In the genomic region with DNA sequence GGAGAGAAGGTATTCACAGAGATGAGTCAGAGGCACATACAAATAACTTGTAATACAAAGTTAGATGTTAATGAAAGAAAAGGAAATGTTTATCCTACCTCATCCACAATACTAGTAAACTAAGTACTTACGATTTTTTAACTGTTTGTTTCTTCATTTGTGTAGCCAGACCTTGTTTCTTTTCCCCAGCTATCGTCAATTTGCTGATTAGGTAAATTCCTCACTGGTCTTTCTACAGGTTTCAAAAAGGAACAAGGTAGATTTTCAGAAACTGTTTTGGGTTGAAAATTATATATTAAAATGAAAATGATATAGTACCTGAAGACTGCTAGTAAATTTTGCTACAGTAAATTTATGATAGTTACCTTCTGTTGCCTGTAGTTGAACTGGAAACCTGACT, we compare ENCODE assay signal across 1 cellular context.
TF ChIP-seq lines count a peak whose summit lies in the region.

No MANE protein-coding gene starts in this region.

TF ChIP-seq in HepG2, 621 proteins besides CTCF, POLR2A, EP300 and RAD21:
- TF ChIP-seq SCMH1 (CRISPR knock-in tag; IDR thresholded peaks at IDR 0.05; ENCODE audit: borderline replicate concordance) (no peak), MAFK (conservative IDR thresholded peaks at IDR 0.05 in 1 of 2, IDR thresholded peaks at IDR 0.05 in 1 of 2; ENCODE audit: low read length in 2 of 2) (peak; percentile 69 to 72), ZBTB38 (CRISPR knock-in tag; IDR thresholded peaks at IDR 0.05) (no peak), PCBP2 (optimal IDR thresholded peaks at IDR 0.05; ENCODE audit: low read depth, low read length, poor library complexity, severe bottlenecking) (no peak), MTF2 (CRISPR knock-in tag; IDR thresholded peaks at IDR 0.05; ENCODE audit: borderline replicate concordance) (no peak), ZSCAN31 (CRISPR knock-in tag; IDR thresholded peaks at IDR 0.05; ENCODE audit: low read depth) (no peak), ZKSCAN1 (IDR thresholded peaks at IDR 0.05; ENCODE audit: low read length) (no peak), RORA (CRISPR knock-in tag; IDR thresholded peaks at IDR 0.05) (no peak), TCF7L2 (IDR thresholded peaks at IDR 0.05; ENCODE audit: low read depth, low read length) (no peak), HNRNPUL1 (IDR thresholded peaks at IDR 0.05; ENCODE audit: low read depth, low read length) (no peak), MAFF (IDR thresholded peaks at IDR 0.05; ENCODE audit: low read depth, low read length) (peak; percentile 56), GTF3A (CRISPR knock-in tag; conservative IDR thresholded peaks at IDR 0.05) (no peak), SRSF4 (IDR thresholded peaks at IDR 0.05; ENCODE audit: low read depth, low read length, poor library complexity, severe bottlenecking) (no peak)
- TF ChIP-seq, protein P1, sequence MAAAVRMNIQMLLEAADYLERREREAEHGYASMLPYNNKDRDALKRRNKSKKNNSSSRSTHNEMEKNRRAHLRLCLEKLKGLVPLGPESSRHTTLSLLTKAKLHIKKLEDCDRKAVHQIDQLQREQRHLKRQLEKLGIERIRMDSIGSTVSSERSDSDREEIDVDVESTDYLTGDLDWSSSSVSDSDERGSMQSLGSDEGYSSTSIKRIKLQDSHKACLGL (CRISPR knock-in tag; IDR thresholded peaks at IDR 0.05), result no peak
- TF ChIP-seq, protein P2, sequence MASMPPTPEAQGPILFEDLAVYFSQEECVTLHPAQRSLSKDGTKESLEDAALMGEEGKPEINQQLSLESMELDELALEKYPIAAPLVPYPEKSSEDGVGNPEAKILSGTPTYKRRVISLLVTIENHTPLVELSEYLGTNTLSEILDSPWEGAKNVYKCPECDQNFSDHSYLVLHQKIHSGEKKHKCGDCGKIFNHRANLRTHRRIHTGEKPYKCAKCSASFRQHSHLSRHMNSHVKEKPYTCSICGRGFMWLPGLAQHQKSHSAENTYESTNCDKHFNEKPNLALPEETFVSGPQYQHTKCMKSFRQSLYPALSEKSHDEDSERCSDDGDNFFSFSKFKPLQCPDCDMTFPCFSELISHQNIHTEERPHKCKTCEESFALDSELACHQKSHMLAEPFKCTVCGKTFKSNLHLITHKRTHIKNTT (CRISPR knock-in tag; IDR thresholded peaks at IDR 0.05), result no peak
- TF ChIP-seq, protein P3, sequence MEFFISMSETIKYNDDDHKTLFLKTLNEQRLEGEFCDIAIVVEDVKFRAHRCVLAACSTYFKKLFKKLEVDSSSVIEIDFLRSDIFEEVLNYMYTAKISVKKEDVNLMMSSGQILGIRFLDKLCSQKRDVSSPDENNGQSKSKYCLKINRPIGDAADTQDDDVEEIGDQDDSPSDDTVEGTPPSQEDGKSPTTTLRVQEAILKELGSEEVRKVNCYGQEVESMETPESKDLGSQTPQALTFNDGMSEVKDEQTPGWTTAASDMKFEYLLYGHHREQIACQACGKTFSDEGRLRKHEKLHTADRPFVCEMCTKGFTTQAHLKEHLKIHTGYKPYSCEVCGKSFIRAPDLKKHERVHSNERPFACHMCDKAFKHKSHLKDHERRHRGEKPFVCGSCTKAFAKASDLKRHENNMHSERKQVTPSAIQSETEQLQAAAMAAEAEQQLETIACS (CRISPR knock-in tag; IDR thresholded peaks at IDR 0.05), result no peak
- TF ChIP-seq, protein P4, sequence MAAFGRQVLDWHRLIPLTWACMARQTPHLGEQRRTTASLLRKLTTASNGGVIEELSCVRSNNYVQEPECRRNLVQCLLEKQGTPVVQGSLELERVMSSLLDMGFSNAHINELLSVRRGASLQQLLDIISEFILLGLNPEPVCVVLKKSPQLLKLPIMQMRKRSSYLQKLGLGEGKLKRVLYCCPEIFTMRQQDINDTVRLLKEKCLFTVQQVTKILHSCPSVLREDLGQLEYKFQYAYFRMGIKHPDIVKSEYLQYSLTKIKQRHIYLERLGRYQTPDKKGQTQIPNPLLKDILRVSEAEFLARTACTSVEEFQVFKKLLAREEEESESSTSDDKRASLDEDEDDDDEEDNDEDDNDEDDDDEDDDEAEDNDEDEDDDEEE (CRISPR knock-in tag; IDR thresholded peaks at IDR 0.05), result no peak
